8 cellular contexts compared by ENCODE assay signal in genomic region chr2:233974530-233975071, GRCh38. TPM values are rescaled to one million over a fixed set of nuclear protein-coding genes. Genes with fewer than 3 reads are reported as not detected.
DNase-seq lines count a peak whose midpoint lies in the region; ATAC-seq and TF ChIP-seq lines count a peak whose summit lies in the region.

No MANE protein-coding gene starts in this region.

- H3K4me3 ChIP-seq in fibroblast of lung (replicated peaks in 1 of 4; ENCODE audit: control extremely low read depth in 1 of 4, insufficient read depth in 1 of 4, low read depth in 3 of 4, low read length in 4 of 4) (no peak overlapping the region), skeletal muscle tissue (ENCODE audit: low read length in 3 of 3) (no peak overlapping the region), OCI-LY7 (ENCODE audit: low read depth, low read length, poor library complexity, severe bottlenecking) (no peak overlapping the region), Peyer's patch (no peak overlapping the region)

- H3K79me2 ChIP-seq in fibroblast of lung (ENCODE audit: control insufficient read depth, insufficient read depth, low read length) (no peaks in the 10 kb centered on the region), OCI-LY7 (ENCODE audit: insufficient read depth, low read depth, low read length) (no peaks in the 10 kb centered on the region)

- H3K27me3 Mint-ChIP-seq in activated CD4-positive, alpha-beta T cell treated with anti-CD3 and anti-CD28 coated beads for 36 hours, result no peaks in the 10 kb centered on the region
- peaks cover 8% of the 10 kb centered on the region for H3K27me3 Mint-ChIP-seq in activated CD4-positive, alpha-beta T cell treated with anti-CD3 and anti-CD28 coated beads, Interleukin-2, amount 10 ng/mL, durations not matched to agents 7 days and 5 days

- DNase-seq in activated CD4-positive, alpha-beta T cell treated with anti-CD3 and anti-CD28 coated beads for 36 hours, result peak; percentile 51
- no peak for DNase-seq in activated CD4-positive, alpha-beta T cell treated with anti-CD3 and anti-CD28 coated beads, Interleukin-2, amount 10 ng/mL, durations not matched to agents 7 days and 5 days
- DNase-seq in RKO (ENCODE audit: low spot score) (peak; percentile 75), fibroblast of lung (ENCODE audit: low read depth in 2 of 2) (peak; percentile 93 to 100), OCI-LY7 (ENCODE audit: low spot score) (no peak), Peyer's patch (no peak)

- no peak for TF ChIP-seq CTCF in fibroblast of lung (conservative IDR thresholded peaks at IDR 0.05 in 1 of 2, IDR thresholded peaks at IDR 0.05 in 1 of 2; ENCODE audit: low read depth in 1 of 2, low read length in 2 of 2)
- TF ChIP-seq CTCF in OCI-LY7 (conservative IDR thresholded peaks at IDR 0.05; ENCODE audit: low read length), result no peak
- no peak for TF ChIP-seq CTCF in Peyer's patch (IDR thresholded peaks at IDR 0.05)

- H3K9me2 ChIP-seq in OCI-LY7 (ENCODE audit: insufficient read depth, low read length), result no peaks in the 10 kb centered on the region

- H2AFZ ChIP-seq in fibroblast of lung (ENCODE audit: low read length), result no peak overlapping the region
- no peak overlapping the region for H2AFZ ChIP-seq in OCI-LY7 (ENCODE audit: low read length)

- no peaks in the 10 kb centered on the region for H3K9me3 ChIP-seq in fibroblast of lung (ENCODE audit: control insufficient read depth, insufficient read depth, low read depth, low read length)
- H3K9me3 ChIP-seq in skeletal muscle tissue (ENCODE audit: control insufficient read depth in 3 of 3, low read length in 3 of 3), result peaks cover 0 to 2% (median 0%) of the 10 kb centered on the region in 3 donors
- H3K9me3 ChIP-seq in OCI-LY7 (ENCODE audit: low read length), result no peaks in the 10 kb centered on the region
- H3K9me3 ChIP-seq in Peyer's patch, result no peaks in the 10 kb centered on the region

- H3K4me1 ChIP-seq in fibroblast of lung (ENCODE audit: control insufficient read depth, extremely low read depth, insufficient read depth, low read length) (peaks cover 19% of the 10 kb centered on the region), skeletal muscle tissue (ENCODE audit: control insufficient read depth in 3 of 3, insufficient read depth in 3 of 3, low read length in 3 of 3) (peaks cover 7 to 14% (median 10%) of the 10 kb centered on the region in 3 donors), OCI-LY7 (ENCODE audit: insufficient read depth, low read length, poor library complexity, severe bottlenecking) (no peaks in the 10 kb centered on the region), Peyer's patch (no peaks in the 10 kb centered on the region)

- H4K20me1 ChIP-seq in fibroblast of lung (ENCODE audit: control insufficient read depth, extremely low read depth, insufficient read depth, low read length), result no peaks in the 10 kb centered on the region
- no peaks in the 10 kb centered on the region for H4K20me1 ChIP-seq in OCI-LY7 (ENCODE audit: insufficient read depth, low read length)

- CTCF ChIA-PET in activated CD4-positive, alpha-beta T cell treated with anti-CD3 and anti-CD28 coated beads for 36 hours (lab: Charles Lee), result interaction anchor here (1.5 kb wide), 1 partner anchor 571 kb away, joined by 3 read pairs; no protein-coding TSS in a partner anchor
- CTCF ChIA-PET in activated CD4-positive, alpha-beta T cell treated with anti-CD3 and anti-CD28 coated beads, Interleukin-2, amount 10 ng/mL, durations not matched to agents 7 days and 5 days (lab: Charles Lee), result interaction anchor here (1.0 to 1.6 kb wide), 3 partner anchors 9 to 15 kb away, joined by 3 to 7 read pairs (median 3); no protein-coding TSS in a partner anchor
- CTCF ChIA-PET in OCI-LY7 (lab: Charles Lee; ENCODE audit: unreplicated experiment), result no interaction called here

- no peak overlapping the region for H3K9ac ChIP-seq in fibroblast of lung (ENCODE audit: insufficient read depth, low read length)
- H3K9ac ChIP-seq in skeletal muscle tissue (ENCODE audit: low read depth in 1 of 3, low read length in 3 of 3), result no peak overlapping the region

- no peaks in the 10 kb centered on the region for H3K9me3 Mint-ChIP-seq in activated CD4-positive, alpha-beta T cell treated with anti-CD3 and anti-CD28 coated beads for 36 hours (ENCODE audit: low read depth)
- H3K9me3 Mint-ChIP-seq in activated CD4-positive, alpha-beta T cell treated with anti-CD3 and anti-CD28 coated beads, Interleukin-2, amount 10 ng/mL, durations not matched to agents 7 days and 5 days, result no peaks in the 10 kb centered on the region

- intact Hi-C loops in activated CD4-positive, alpha-beta T cell treated with anti-CD3 and anti-CD28 coated beads for 36 hours (cut with DNase I, micrococcal nuclease), result loop anchor here in 1 of 2 experiments (5.0 kb wide), 2 partner anchors 163 to 303 kb away; no protein-coding TSS in a partner anchor
- intact Hi-C loops in OCI-LY7 (cut with micrococcal nuclease; ENCODE audit: unreplicated experiment), result loop anchor here (5.0 kb wide), 1 partner anchor 573 kb away; no protein-coding TSS in a partner anchor

- no peak overlapping the region for H3K4me2 ChIP-seq in fibroblast of lung (ENCODE audit: extremely low read depth, insufficient read depth, low read length)
- H3K4me2 ChIP-seq in OCI-LY7 (ENCODE audit: low read length), result no peak overlapping the region

- no peak overlapping the region for H3K27ac Mint-ChIP-seq in activated CD4-positive, alpha-beta T cell treated with anti-CD3 and anti-CD28 coated beads for 36 hours
- no peak overlapping the region for H3K27ac Mint-ChIP-seq in activated CD4-positive, alpha-beta T cell treated with anti-CD3 and anti-CD28 coated beads, Interleukin-2, amount 10 ng/mL, durations not matched to agents 7 days and 5 days

- H3K27ac ChIP-seq in fibroblast of lung (ENCODE audit: insufficient read depth, low read length), result no peak overlapping the region
- peak overlapping the region; percentile 19 for H3K27ac ChIP-seq in skeletal muscle tissue (ENCODE audit: low read depth, low read length)
- H3K27ac ChIP-seq in OCI-LY7 (ENCODE audit: low read depth, low read length, poor library complexity, severe bottlenecking), result no peak overlapping the region
- H3K27ac ChIP-seq in Peyer's patch, result no peak overlapping the region

- no peak overlapping the region for H3K4me3 Mint-ChIP-seq in activated CD4-positive, alpha-beta T cell treated with anti-CD3 and anti-CD28 coated beads for 36 hours
- no peak overlapping the region for H3K4me3 Mint-ChIP-seq in activated CD4-positive, alpha-beta T cell treated with anti-CD3 and anti-CD28 coated beads, Interleukin-2, amount 10 ng/mL, durations not matched to agents 7 days and 5 days

- no peaks in the 10 kb centered on the region for H3K36me3 ChIP-seq in fibroblast of lung (ENCODE audit: control insufficient read depth, insufficient read depth, low read length)
- no peaks in the 10 kb centered on the region for H3K36me3 ChIP-seq in skeletal muscle tissue (ENCODE audit: control insufficient read depth in 3 of 3, insufficient read depth in 3 of 3, low read length in 3 of 3)
- no peaks in the 10 kb centered on the region for H3K36me3 ChIP-seq in OCI-LY7 (ENCODE audit: insufficient read depth, low read length)
- H3K36me3 ChIP-seq in Peyer's patch, result no peaks in the 10 kb centered on the region

- no peaks in the 10 kb centered on the region for H3K27me3 ChIP-seq in fibroblast of lung (ENCODE audit: control insufficient read depth, insufficient read depth, low read length)
- H3K27me3 ChIP-seq in skeletal muscle tissue (ENCODE audit: control insufficient read depth in 3 of 3, insufficient read depth in 3 of 3, low read length in 3 of 3), result peaks cover 0 to 3% (median 0%) of the 10 kb centered on the region in 3 donors
- no peaks in the 10 kb centered on the region for H3K27me3 ChIP-seq in Peyer's patch

- H3K4me1 Mint-ChIP-seq in activated CD4-positive, alpha-beta T cell treated with anti-CD3 and anti-CD28 coated beads for 36 hours, result peaks cover 19% of the 10 kb centered on the region
- peaks cover 30% of the 10 kb centered on the region for H3K4me1 Mint-ChIP-seq in activated CD4-positive, alpha-beta T cell treated with anti-CD3 and anti-CD28 coated beads, Interleukin-2, amount 10 ng/mL, durations not matched to agents 7 days and 5 days

- no peaks in the 10 kb centered on the region for H3K36me3 Mint-ChIP-seq in activated CD4-positive, alpha-beta T cell treated with anti-CD3 and anti-CD28 coated beads for 36 hours (ENCODE audit: low read depth)
- no peaks in the 10 kb centered on the region for H3K36me3 Mint-ChIP-seq in activated CD4-positive, alpha-beta T cell treated with anti-CD3 and anti-CD28 coated beads, Interleukin-2, amount 10 ng/mL, durations not matched to agents 7 days and 5 days (ENCODE audit: low read depth)

- peak; percentile 90 for ATAC-seq in activated CD4-positive, alpha-beta T cell treated with anti-CD3 and anti-CD28 coated beads for 36 hours
- ATAC-seq in HG03442 (IDR thresholded peaks at IDR 0.05; ENCODE audit: unreplicated experiment), result no peak

- POLR2A ChIA-PET in activated CD4-positive, alpha-beta T cell treated with anti-CD3 and anti-CD28 coated beads for 36 hours (lab: Charles Lee), result no interaction called here
- POLR2A ChIA-PET in activated CD4-positive, alpha-beta T cell treated with anti-CD3 and anti-CD28 coated beads, Interleukin-2, amount 10 ng/mL, durations not matched to agents 7 days and 5 days (lab: Charles Lee), result no interaction called here
- POLR2A ChIA-PET in OCI-LY7 (lab: Charles Lee), result no interaction called here

- BruUV-seq in OCI-LY7 (replicated peaks; lab: Mats Ljungman, UMichigan), result no TSS peak

- TF ChIP-seq POLR2A in Peyer's patch (IDR thresholded peaks at IDR 0.05), result no peak

RNA-seq across cellular contexts. Expression of gene TRPM8, which starts 57.4 kb away (rescaled TPM):
- total RNA-seq in activated CD4-positive, alpha-beta T cell treated with anti-CD3 and anti-CD28 coated beads for 36 hours, result not detected
- not detected for total RNA-seq in activated CD4-positive, alpha-beta T cell treated with anti-CD3 and anti-CD28 coated beads, Interleukin-2, amount 10 ng/mL, durations not matched to agents 7 days and 5 days
- total RNA-seq in fibroblast of lung, result under 0.01 and 0.99 TPM in 2 replicates
- polyA plus RNA-seq in fibroblast of lung, result 0.49 and 0.76 TPM in 2 replicates
- polyA plus RNA-seq in fibroblast of lung (2012), result 0.08 and 0.22 TPM in 2 replicates
- polyA minus RNA-seq in fibroblast of lung (ENCODE audit: low replicate concordance), result 0.04 TPM in 1 of 2 replicates, not detected in the other
- total RNA-seq in skeletal muscle tissue, result not detected
- total RNA-seq in OCI-LY7 (2014; rRNA removed; shearing (Covaris generic)), result not detected in 2 replicates
- total RNA-seq in OCI-LY7 (2022), result not detected in 2 replicates
- not detected for total RNA-seq in Peyer's patch

Comparison
In these comparisons a context has a peak if more than half of its experiments do, and no peak if none do; other contexts are left out.
1. DNase-seq: peak in activated CD4-positive, alpha-beta T cell treated with anti-CD3 and anti-CD28 coated beads for 36 hours (single experiment), RKO (single experiment) and fibroblast of lung (2 of 2); none in activated CD4-positive, alpha-beta T cell treated with anti-CD3 and anti-CD28 coated beads, Interleukin-2, amount 10 ng/mL, durations not matched to agents 7 days and 5 days (single experiment), OCI-LY7 (single experiment) and Peyer's patch (0 of 3).